16 cellular contexts compared by ENCODE assay signal in genomic region chr9:136839229-136840139, GRCh38. TPM values are rescaled to one million over a fixed set of nuclear protein-coding genes. Genes with fewer than 3 reads are reported as not detected.
A peak's percentile ranks its signal among the peaks of the same experiment; 100 is the strongest.
DNase-seq lines count a peak whose midpoint lies in the region; ATAC-seq and TF ChIP-seq lines count a peak whose summit lies in the region.
"Had no signal": no experiment of that assay in that cellular context is flagged by ENCODE, and none has a peak within 500 bp of the region (broad histone marks: within the 10 kb centered on the region; RNA-seq: fewer than 3 reads in every experiment).

No MANE protein-coding gene starts in this region.

- no peaks in the 10 kb centered on the region for H3K79me2 ChIP-seq in GM23338 (replicated peaks; ENCODE audit: insufficient read depth)

- H3K9me3 Mint-ChIP-seq in GM23338: no peaks in the 10 kb centered on the region; the same call in 2 of the 3 replicates
- no peaks in the 10 kb centered on the region for H3K9me3 Mint-ChIP-seq in nephron progenitor cell

- H3K27ac Mint-ChIP-seq in GM23338 (no peak overlapping the region), nephron progenitor cell (peak overlapping the region; percentile 91)

- peaks cover 15% of the 10 kb centered on the region; the same call in 1 of the 2 replicates for H3K4me1 ChIP-seq in GM23338 (ENCODE audit: insufficient read depth)
- peaks cover 33 to 37% of the 10 kb centered on the region in 2 donors for H3K4me1 ChIP-seq in thyroid gland

- H3K9me3 ChIP-seq in SK-N-MC (ENCODE audit: low read depth, low read length) (no peaks in the 10 kb centered on the region), thyroid gland (no peaks in the 10 kb centered on the region)
- H3K9me3 ChIP-seq: BLaER1 treated with 17β-estradiol and CSF1 and Interleukin-3, amounts not matched to agents 10 nM and 100 nM; heart right ventricle; right lobe of liver had no signal

- no peaks in the 10 kb centered on the region for H3F3A ChIP-seq in GM23338 (replicated peaks; ENCODE audit: low read depth)

- intact Hi-C loops in thyroid gland (cut with DNase I): loop anchor here (10.0 kb wide), 1 partner anchor 195 kb away; the partner anchor contains the start of gene FUT7

- no peak for DNase-seq in GM23338 (ENCODE audit: low spot score)
- no peak for DNase-seq in SK-N-MC (ENCODE audit: low read depth, low spot score)
- DNase-seq in nephron progenitor cell: no peak
- no peak for DNase-seq in HPDE6-E6E7 (ENCODE audit: extremely low spot score)
- no peak for DNase-seq in thyroid gland
- DNase-seq: activated CD8-positive, alpha-beta memory T cell treated with anti-CD3 and anti-CD28 coated beads, Interleukin-2, amount 50 U/mL, for 48 hours; Karpas-422; NCI-H146; NCI-H446 treated with DMSO at 0.1 percent for 48 hours; PC-3; stimulated activated CD4-positive, alpha-beta T cell treated with anti-CD3 and anti-CD28 coated beads, Interleukin-4, amount 100 ng/mL, for 24 hours had no signal

- H3K4me1 Mint-ChIP-seq in GM23338: peaks cover 26% of the 10 kb centered on the region
- peaks cover 34% of the 10 kb centered on the region for H3K4me1 Mint-ChIP-seq in nephron progenitor cell

- H3K36me3 Mint-ChIP-seq in GM23338 (ENCODE audit: low read depth): peaks cover 12% of the 10 kb centered on the region
- no peaks in the 10 kb centered on the region for H3K36me3 Mint-ChIP-seq in nephron progenitor cell (ENCODE audit: low read depth)

- H3K27me3 Mint-ChIP-seq in GM23338 (ENCODE audit: insufficient read depth, low read depth, poor library complexity): peaks cover 40% of the 10 kb centered on the region
- no peaks in the 10 kb centered on the region for H3K27me3 Mint-ChIP-seq in nephron progenitor cell (ENCODE audit: low read depth, poor library complexity)

- H3K4me3 ChIP-seq in GM23338 (no peak overlapping the region), SK-N-MC (no peak overlapping the region), thyroid gland (replicated peaks in 1 of 3) (no peak overlapping the region)
- H3K4me3 ChIP-seq: BLaER1 treated with 17β-estradiol and CSF1 and Interleukin-3, amounts not matched to agents 10 nM and 100 nM; heart right ventricle; right lobe of liver had no signal

- no peak overlapping the region for H3K4me2 ChIP-seq in GM23338

- no peak overlapping the region for H3K27ac ChIP-seq in GM23338 (ENCODE audit: low read depth)
- H3K27ac ChIP-seq in SK-N-MC: peak overlapping the region; percentile 79; the same call in 1 of the 2 replicates
- H3K27ac ChIP-seq in thyroid gland: no peak overlapping the region
- H3K27ac ChIP-seq: BLaER1 treated with 17β-estradiol and CSF1 and Interleukin-3, amounts not matched to agents 10 nM and 100 nM; heart right ventricle; right lobe of liver had no signal

- H3K36me3 ChIP-seq in GM23338 (ENCODE audit: insufficient read depth) (no peaks in the 10 kb centered on the region), SK-N-MC (ENCODE audit: insufficient read depth, low read length) (no peaks in the 10 kb centered on the region; the same call in 1 of the 2 replicates), thyroid gland (peaks cover 3 to 11% of the 10 kb centered on the region in 2 donors)
- H3K36me3 ChIP-seq: right lobe of liver had no signal

- H3K4me3 Mint-ChIP-seq in GM23338: peak overlapping the region; percentile 3; the same call in 1 of the 3 replicates
- H3K4me3 Mint-ChIP-seq in nephron progenitor cell: peak overlapping the region; percentile 33

- TF ChIP-seq CTCF in GM23338 (conservative IDR thresholded peaks at IDR 0.05; ENCODE audit: low read depth in 2 of 2) (no peak; a peak in 1 of 4 replicates), nephron progenitor cell (IDR thresholded peaks at IDR 0.05) (no peak), thyroid gland (IDR thresholded peaks at IDR 0.05) (no peak)

- no peaks in the 10 kb centered on the region for H4K20me1 ChIP-seq in GM23338 (replicated peaks; ENCODE audit: insufficient read depth)

- no peak overlapping the region for H3K9ac ChIP-seq in SK-N-MC (ENCODE audit: insufficient read length)

- no peak overlapping the region for H2AFZ ChIP-seq in GM23338

- no peak for ATAC-seq in GM23338
- ATAC-seq in GM21526 (IDR thresholded peaks at IDR 0.05; ENCODE audit: low FRiP score, unreplicated experiment): no peak
- ATAC-seq: activated CD4-positive, CD25-positive, alpha-beta regulatory T cell treated with anti-CD3 and anti-CD28 coated beads, Interleukin-2, amount 50 U/mL, for 24 hours; heart right ventricle; PC-3; right lobe of liver had no signal

- no peak for TF ChIP-seq POLR2A in thyroid gland (IDR thresholded peaks at IDR 0.05)

- H3K27me3 ChIP-seq in GM23338 (ENCODE audit: insufficient read depth) (no peaks in the 10 kb centered on the region), thyroid gland (no peaks in the 10 kb centered on the region)
- H3K27me3 ChIP-seq: right lobe of liver had no signal

- no peaks in the 10 kb centered on the region for H3K9me2 ChIP-seq in GM23338 (ENCODE audit: insufficient read depth)

- 92% methylated on average over 15 to 35 of the region's 36 CpGs for WGBS in thyroid gland, 2 donors

TF ChIP-seq in GM23338, 12 proteins besides CTCF, POLR2A, EP300 and RAD21 (continues in another document):
- no peak for TF ChIP-seq CREB1 (CRISPR knock-in tag; IDR thresholded peaks at IDR 0.05; ENCODE audit: low read depth)

RNA-seq across cellular contexts. Expression of gene AJM1, which starts 2.8 kb away (rescaled TPM):
- 0.12 and 0.49 TPM in 2 replicates for total RNA-seq in GM23338 (2014; rRNA removed; shearing (Covaris generic))
- polyA plus RNA-seq in GM23338 (2016; fragmentation: Nextera tagmentation; extraction: Ambion mirVana): 0.28 and 0.36 TPM in 2 replicates
- total RNA-seq in thyroid gland: 1 to 10 TPM in 3 of 4 donors, under 1 TPM in 1; 0.83 to 4.7 (median 2.3) TPM

RNA-seq across cellular contexts. Expression of gene PHPT1, which starts 9.7 kb away (rescaled TPM):
- total RNA-seq in GM23338 (2014; rRNA removed; shearing (Covaris generic)): 67.1 and 86.2 TPM in 2 replicates
- polyA plus RNA-seq in GM23338 (2016; fragmentation: Nextera tagmentation; extraction: Ambion mirVana): 437 and 509 TPM in 2 replicates
- total RNA-seq in thyroid gland: 100 to 1,000 TPM in 2 of 4 donors, 10 to 100 TPM in 2; 79.4 to 174 (median 115) TPM

RNA-seq across cellular contexts. Expression of gene MAMDC4, which starts 12.7 kb away (rescaled TPM):
- 4.1 and 6.8 TPM in 2 replicates for total RNA-seq in GM23338 (2014; rRNA removed; shearing (Covaris generic))
- polyA plus RNA-seq in GM23338 (2016; fragmentation: Nextera tagmentation; extraction: Ambion mirVana): 1.7 and 2.7 TPM in 2 replicates
- total RNA-seq in thyroid gland: 10 to 100 TPM in 2 of 4 donors, 1 to 10 TPM in 2; 4.1 to 20.4 (median 9.0) TPM

RNA-seq across cellular contexts. Expression of gene EDF1, which starts 26.6 kb away (rescaled TPM):
- total RNA-seq in GM23338 (2014; rRNA removed; shearing (Covaris generic)): 273 and 326 TPM in 2 replicates
- polyA plus RNA-seq in GM23338 (2016; fragmentation: Nextera tagmentation; extraction: Ambion mirVana): 793 and 860 TPM in 2 replicates
- total RNA-seq in thyroid gland: 100 to 1,000 TPM; 339 to 591 (median 526) TPM

RNA-seq across cellular contexts. Expression of gene RABL6, which starts 31.7 kb away (rescaled TPM):
- total RNA-seq in GM23338 (2014; rRNA removed; shearing (Covaris generic)): 117 and 127 TPM in 2 replicates
- 59.1 and 66.7 TPM in 2 replicates for polyA plus RNA-seq in GM23338 (2016; fragmentation: Nextera tagmentation; extraction: Ambion mirVana)
- total RNA-seq in thyroid gland: 10 to 100 TPM; 59.8 to 84.0 (median 62.2) TPM
